Comparison of ENCODE assay signal across 11 cellular contexts in genomic region chr7:155236386-155236785, GRCh38.
"Had no signal": no experiment of that assay in that cellular context is flagged by ENCODE, and none has a peak within 500 bp of the region (broad histone marks: within the 10 kb centered on the region; RNA-seq: fewer than 3 reads in every experiment).

No MANE protein-coding gene starts in this region.

- H3K4me3 ChIP-seq: cardiac muscle cell, right atrium auricular region, vagina had no signal

- H3K4me1 Mint-ChIP-seq: activated CD4-positive, alpha-beta T cell treated with anti-CD3 and anti-CD28 coated beads, Interleukin-2, amount 10 ng/mL, durations not matched to agents 7 days and 5 days; activated naive CD8-positive, alpha-beta T cell treated with anti-CD3 and anti-CD28 coated beads, Interleukin-2, amount 50 U/mL, for 24 hours had no signal

- H3K9me3 Mint-ChIP-seq: activated CD4-positive, alpha-beta T cell treated with anti-CD3 and anti-CD28 coated beads, Interleukin-2, amount 10 ng/mL, durations not matched to agents 7 days and 5 days; activated naive CD8-positive, alpha-beta T cell treated with anti-CD3 and anti-CD28 coated beads, Interleukin-2, amount 50 U/mL, for 24 hours had no signal

- H3K27ac Mint-ChIP-seq: activated CD4-positive, alpha-beta T cell treated with anti-CD3 and anti-CD28 coated beads, Interleukin-2, amount 10 ng/mL, durations not matched to agents 7 days and 5 days; activated naive CD8-positive, alpha-beta T cell treated with anti-CD3 and anti-CD28 coated beads, Interleukin-2, amount 50 U/mL, for 24 hours had no signal

- H3K4me3 Mint-ChIP-seq: activated CD4-positive, alpha-beta T cell treated with anti-CD3 and anti-CD28 coated beads, Interleukin-2, amount 10 ng/mL, durations not matched to agents 7 days and 5 days; activated naive CD8-positive, alpha-beta T cell treated with anti-CD3 and anti-CD28 coated beads, Interleukin-2, amount 50 U/mL, for 24 hours had no signal

- H3K4me1 ChIP-seq: right atrium auricular region, vagina had no signal

- H3K36me3 ChIP-seq: cardiac muscle cell, neutrophil, right atrium auricular region, vagina had no signal

- H3K9me3 ChIP-seq: neutrophil, right atrium auricular region, vagina had no signal

- ATAC-seq: activated naive CD8-positive, alpha-beta T cell treated with anti-CD3 and anti-CD28 coated beads, Interleukin-2, amount 50 U/mL, for 24 hours; esophagus mucosa had no signal

- H3K27me3 ChIP-seq: cardiac muscle cell, right atrium auricular region, vagina had no signal

- DNase-seq: activated CD4-positive, alpha-beta T cell treated with anti-CD3 and anti-CD28 coated beads, Interleukin-2, amount 10 ng/mL, durations not matched to agents 7 days and 5 days; activated naive CD4-positive, alpha-beta T cell treated with Interleukin-2 at 50 U/mL for 16 hours; activated naive CD8-positive, alpha-beta T cell treated with anti-CD3 and anti-CD28 coated beads, Interleukin-2, amount 50 U/mL, for 24 hours; islet precursor cell; midbrain; T-helper 9 cell had no signal

- H3K27ac ChIP-seq: cardiac muscle cell, neutrophil, right atrium auricular region, vagina had no signal
